ENCODE assay signal across 11 cellular contexts in the genomic region with DNA sequence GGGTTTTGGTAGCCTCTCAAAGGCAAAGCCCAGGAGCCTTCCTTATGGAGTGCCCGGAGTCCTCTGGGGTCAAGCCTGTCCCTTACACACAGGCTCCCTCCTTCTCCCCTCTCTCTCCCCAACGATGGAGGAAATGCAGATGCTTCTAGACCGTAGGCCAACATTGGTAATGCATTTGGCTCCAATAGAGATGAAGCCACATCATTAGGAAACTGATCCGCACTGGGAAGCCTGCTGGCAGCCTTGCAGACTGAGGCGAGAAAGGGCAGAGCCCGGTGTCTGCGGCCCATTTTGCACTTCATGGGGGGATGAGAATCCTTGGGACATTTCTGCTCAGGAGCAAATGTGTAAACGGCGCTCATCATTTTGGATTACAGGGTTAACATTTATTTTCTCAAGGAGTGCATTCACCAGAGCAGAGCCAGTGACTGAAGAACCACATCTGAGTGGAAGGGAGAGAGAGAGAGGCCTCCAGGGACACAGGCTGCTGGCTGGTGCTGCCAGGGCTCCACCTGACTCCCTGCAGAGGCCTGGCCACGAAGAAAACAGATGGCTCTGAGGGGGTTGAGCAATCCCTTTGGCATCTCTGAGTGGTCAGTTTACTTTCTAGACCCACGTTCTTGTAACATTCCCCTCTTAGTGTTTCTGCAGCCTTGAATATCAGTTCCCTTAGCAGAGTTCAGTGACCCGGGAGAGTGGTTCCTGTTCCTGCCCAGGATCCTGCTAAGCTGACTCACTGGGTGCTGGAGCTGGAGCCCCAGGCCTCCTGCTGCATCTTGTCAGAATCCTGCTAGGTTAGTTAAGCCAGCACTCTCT. TPM values are rescaled to one million over a fixed set of nuclear protein-coding genes. Genes with fewer than 3 reads are reported as not detected.
DNase-seq lines count a peak whose midpoint lies in the region; ATAC-seq, FAIRE-seq and TF ChIP-seq lines count a peak whose summit lies in the region.
"Had no signal": no experiment of that assay in that cellular context is flagged by ENCODE, and none has a peak within 500 bp of the region (broad histone marks: within the 10 kb centered on the region; RNA-seq: fewer than 3 reads in every experiment).

No MANE protein-coding gene starts in this region.

- ATAC-seq in GM19351 (IDR thresholded peaks at IDR 0.05; ENCODE audit: unreplicated experiment): no peak

- no peaks in the 10 kb centered on the region for H3K27me3 ChIP-seq in bronchial epithelial cell (ENCODE audit: control insufficient read depth, insufficient read depth, low read length)

- TF ChIP-seq CTCF in bronchial epithelial cell (IDR thresholded peaks at IDR 0.05; ENCODE audit: insufficient read depth, low read length, severe bottlenecking): no peak

- no peak overlapping the region for H3K4me3 ChIP-seq in bronchial epithelial cell (ENCODE audit: low read depth, low read length)
- H3K4me3 ChIP-seq: prostate gland had no signal

- H3K36me3 ChIP-seq in bronchial epithelial cell (ENCODE audit: control insufficient read depth, insufficient read depth, low read length): no peaks in the 10 kb centered on the region
- H3K36me3 ChIP-seq: prostate gland had no signal

- no peak for FAIRE-seq in bronchial epithelial cell (lab: Jason Lieb, UNC)

- peak; percentile 64 for DNase-seq in AG08395 (ENCODE audit: low spot score)
- DNase-seq in LHCN-M2 (ENCODE audit: low read depth): peak; percentile 98
- peak; percentile 68 for DNase-seq in bronchial epithelial cell (ENCODE audit: low read depth)
- DNase-seq in medulla oblongata (ENCODE audit: extremely low spot score): peak; percentile 54
- no peak for DNase-seq in retina
- DNase-seq in NCI-H128 (lab: John Stamatoyannopoulos, UW; ENCODE audit: unreplicated experiment): no peak
- no peak for DNase-seq in SHP77 treated with DMSO at 0.1 percent for 48 hours (lab: John Stamatoyannopoulos, UW)
- DNase-seq: activated CD8-positive, alpha-beta memory T cell treated with anti-CD3 and anti-CD28 coated beads, Interleukin-2, amount 50 U/mL, for 4 hours; CD4-positive, alpha-beta memory T cell had no signal

RNA-seq across cellular contexts. Expression of gene CST3, which starts 4.4 kb away (rescaled TPM):
- total RNA-seq in LHCN-M2 (2014; rRNA removed) (356 and 431 TPM in 2 replicates), bronchial epithelial cell (82.7 and 124 TPM in 2 replicates)
- 395 TPM for polyA plus RNA-seq in LHCN-M2 (2012)

RNA-seq across cellular contexts. Expression of gene CST9, which starts 36.4 kb away (rescaled TPM):
- not detected in 2 replicates for total RNA-seq in LHCN-M2 (2014; rRNA removed)
- polyA plus RNA-seq in LHCN-M2 (2012): not detected
- not detected in 2 replicates for total RNA-seq in bronchial epithelial cell
- total RNA-seq: CD4-positive, alpha-beta memory T cell; prostate gland had no signal
- polyA plus RNA-seq: CD4-positive, alpha-beta memory T cell had no signal

RNA-seq across cellular contexts. Expression of gene CST4, which starts 46.7 kb away (rescaled TPM):
- total RNA-seq in LHCN-M2 (2014; rRNA removed) (not detected in 2 replicates), bronchial epithelial cell (not detected in 2 replicates)
- not detected for polyA plus RNA-seq in LHCN-M2 (2012)
- total RNA-seq: CD4-positive, alpha-beta memory T cell had no signal
- polyA plus RNA-seq: CD4-positive, alpha-beta memory T cell had no signal

Comparison
In these comparisons a context has a peak if more than half of its experiments do, and no peak if none do; other contexts are left out.
1. DNase-seq: peak in AG08395 (single experiment), LHCN-M2 (single experiment), bronchial epithelial cell (single experiment) and medulla oblongata (single experiment); none in retina (single experiment), NCI-H128 (single experiment) and SHP77 treated with DMSO at 0.1 percent for 48 hours (single experiment).